ENCODE assay signal across 1 cellular context in genomic region chr4:150178161-150178560, GRCh38.
TF ChIP-seq lines count a peak whose summit lies in the region.

No MANE protein-coding gene starts in this region.

TF ChIP-seq in WTC11, 78 proteins besides CTCF, POLR2A, EP300 and RAD21 (continued from another document):
- TF ChIP-seq PRDM15 (CRISPR knock-in tag; IDR thresholded peaks at IDR 0.05) (no peak), ZNF532 (CRISPR knock-in tag; IDR thresholded peaks at IDR 0.05; ENCODE audit: borderline replicate concordance) (no peak), IRF1 (CRISPR knock-in tag; IDR thresholded peaks at IDR 0.05) (no peak)
